8 cellular contexts compared by ENCODE assay signal in the genomic region with DNA sequence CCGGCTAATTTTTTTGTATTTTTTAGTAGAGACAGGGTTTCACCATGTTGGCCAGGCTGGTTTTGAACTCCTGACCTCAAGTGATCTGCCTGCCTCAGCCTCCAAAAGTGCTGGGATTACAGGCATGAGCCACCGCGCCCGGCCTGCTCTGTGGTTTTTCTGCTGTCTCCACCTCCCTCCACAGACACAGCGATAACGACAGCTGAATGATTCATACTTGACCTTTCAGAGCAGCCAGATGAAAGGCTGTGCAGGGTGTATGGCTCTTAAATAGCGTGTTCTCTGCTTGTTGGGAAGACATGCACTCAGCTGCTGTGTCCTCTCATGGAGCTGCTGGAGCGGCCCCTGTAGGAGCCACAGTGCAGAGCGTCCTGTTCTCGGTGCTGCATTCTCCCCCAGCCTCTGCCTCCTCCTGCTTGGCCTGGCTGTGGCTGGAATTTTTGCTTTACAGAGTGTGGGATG.
A peak's percentile ranks its signal among the peaks of the same experiment; 100 is the strongest.
DNase-seq lines count a peak whose midpoint lies in the region; ATAC-seq and TF ChIP-seq lines count a peak whose summit lies in the region.
"Not testable (repeated sequence)": the region's sequence is repeated elsewhere in the genome, so short reads cannot be mapped to it uniquely, and the experiment has no call there.

No MANE protein-coding gene starts in this region.

- not testable (repeated sequence) for H4K20me1 ChIP-seq in Loucy (ENCODE audit: insufficient read depth, low read length, poor library complexity, severe bottlenecking)

- peaks cover 26% of the 10 kb centered on the region for H3K36me3 ChIP-seq in Loucy (ENCODE audit: insufficient read depth, low read length)
- not testable (repeated sequence) for H3K36me3 ChIP-seq in liver (ENCODE audit: control insufficient read depth in 4 of 4, insufficient read depth in 3 of 4, low read depth in 1 of 4, low read length in 3 of 4)

- not testable (repeated sequence) for H3K27me3 ChIP-seq in Loucy (ENCODE audit: insufficient read depth, low read length, poor library complexity, severe bottlenecking); liver (ENCODE audit: control insufficient read depth in 4 of 4, insufficient read depth in 4 of 4, low read length in 3 of 4)

- not testable (repeated sequence) for H3K79me2 ChIP-seq in Loucy (ENCODE audit: insufficient read depth, low read length)

- not testable (repeated sequence) for H3F3A ChIP-seq in Loucy (ENCODE audit: low read depth)

- DNase-seq in AG09319 (ENCODE audit: extremely low read depth, low read depth) (peak; percentile 97), SIG-M5 (lab: John Stamatoyannopoulos, UW) (peak; percentile 43), activated T-cell treated with anti-CD3 and anti-CD28 coated beads for 24 hours (ENCODE audit: low read depth) (peak; percentile 73)
- peak; percentile 46 for DNase-seq in effector CD4-positive, alpha-beta T cell
- peak; percentile 85 for DNase-seq in stimulated activated CD4-positive, alpha-beta T cell treated with anti-CD3 and anti-CD28 coated beads, Interleukin-4, amount 100 ng/mL, for 24 hours

- H2AFZ ChIP-seq in Loucy (ENCODE audit: low read length), result not testable (repeated sequence)

- ATAC-seq in GM19463 (IDR thresholded peaks at IDR 0.05; ENCODE audit: unreplicated experiment), result peak; percentile 97

- H3K4me2 ChIP-seq in Loucy (ENCODE audit: low read depth, low read length, poor library complexity, severe bottlenecking), result peak overlapping the region; percentile 26

- WGBS in liver, result 63% methylated on average over 10 of the region's 10 CpGs

- not testable (repeated sequence) for H3K4me3 ChIP-seq in Loucy (ENCODE audit: low read length, poor library complexity, severe bottlenecking); liver (ENCODE audit: low read depth in 1 of 3, low read length in 3 of 3)

- H3K9me2 ChIP-seq in Loucy (replicated peaks; ENCODE audit: low read depth, low read length), result not testable (repeated sequence)

- not testable (repeated sequence) for H3K9me3 ChIP-seq in Loucy (ENCODE audit: insufficient read depth, low read depth, low read length); liver (ENCODE audit: control insufficient read depth in 4 of 4, low read length in 3 of 4)

- not testable (repeated sequence) for H3K9ac ChIP-seq in Loucy (ENCODE audit: low read depth, low read length, poor library complexity, severe bottlenecking); liver (ENCODE audit: low read depth in 1 of 2, low read length in 2 of 2)

- H3K27ac ChIP-seq in liver (ENCODE audit: low read depth in 1 of 2, low read length in 2 of 2), result not testable (repeated sequence)

- peak; percentile 83 for TF ChIP-seq CTCF in AG09319 (IDR thresholded peaks at IDR 0.05; ENCODE audit: low read depth, low read length)
- TF ChIP-seq CTCF in Loucy (conservative IDR thresholded peaks at IDR 0.05; ENCODE audit: low read length), result peak; percentile 60
- not testable (repeated sequence) for TF ChIP-seq CTCF in liver (IDR thresholded peaks at IDR 0.05; ENCODE audit: low read depth, low read length, missing input control)

- peaks cover 12% of the 10 kb centered on the region for H3K4me1 ChIP-seq in Loucy (ENCODE audit: insufficient read depth, low read length, poor library complexity, severe bottlenecking)
- not testable (repeated sequence) for H3K4me1 ChIP-seq in liver (ENCODE audit: control insufficient read depth in 4 of 4, insufficient read depth in 4 of 4, low read length in 3 of 4)

- peak; percentile 44 to 57 for TF ChIP-seq RAD21 in liver (IDR thresholded peaks at IDR 0.05)

TF ChIP-seq in liver, 16 proteins besides CTCF, POLR2A, EP300 and RAD21:
- TF ChIP-seq NR2F2 (IDR thresholded peaks at IDR 0.05) (peak; percentile 86), RXRA (IDR thresholded peaks at IDR 0.05) (peak; percentile 12 to 14), JUND (IDR thresholded peaks at IDR 0.05) (peak; percentile 63 to 64)

Comparison
In these comparisons a context has a peak if more than half of its experiments do, and no peak if none do; other contexts are left out.
1. DNase-seq: peak in every context shown above with its lines; median percentile 97 in AG09319; 85 in stimulated activated CD4-positive, alpha-beta T cell treated with anti-CD3 and anti-CD28 coated beads, Interleukin-4, amount 100 ng/mL, for 24 hours; 73 in activated T-cell treated with anti-CD3 and anti-CD28 coated beads for 24 hours; 46 in effector CD4-positive, alpha-beta T cell; 43 in SIG-M5.